In the genomic region with DNA sequence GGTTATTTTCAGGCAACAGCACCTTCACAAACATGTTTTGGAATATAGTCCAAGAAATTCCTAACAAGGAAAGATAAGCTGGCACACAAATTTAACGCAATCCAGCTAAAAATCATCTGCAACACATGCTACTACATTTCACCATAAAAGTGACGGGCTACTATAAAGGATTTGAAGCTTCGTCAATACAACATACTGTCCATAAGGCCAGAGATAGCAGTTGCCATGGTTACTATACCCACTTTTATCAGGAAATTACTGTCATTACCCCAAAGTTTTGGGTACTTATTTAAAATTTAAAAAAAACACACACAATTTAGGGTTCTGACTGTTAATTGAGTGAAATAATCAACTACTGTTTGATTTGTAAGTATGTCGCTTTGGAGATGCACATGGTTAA, we compare ENCODE assay signal across 1 cellular context.
TF ChIP-seq lines count a peak whose summit lies in the region.

No MANE protein-coding gene starts in this region.

TF ChIP-seq in HepG2, 621 proteins besides CTCF, POLR2A, EP300 and RAD21:
- TF ChIP-seq RAD51 (IDR thresholded peaks at IDR 0.05; ENCODE audit: borderline replicate concordance) = no peak
- peak; percentile 37; the same call in 1 of the 2 replicates for TF ChIP-seq RFX1 (IDR thresholded peaks at IDR 0.05)
